Comparison of ENCODE assay signal across 8 cellular contexts in genomic region chr9:128558431-128559310, GRCh38. TPM values are rescaled to one million over a fixed set of nuclear protein-coding genes. Genes with fewer than 3 reads are reported as not detected.
DNase-seq lines count a peak whose midpoint lies in the region; ATAC-seq and TF ChIP-seq lines count a peak whose summit lies in the region.

No MANE protein-coding gene starts in this region.

- TF ChIP-seq CTCF in Panc1 (IDR thresholded peaks at IDR 0.05) = no peak
- no peak for TF ChIP-seq CTCF in WERI-Rb-1 (IDR thresholded peaks at IDR 0.05; ENCODE audit: low read depth, low read length)

- DNase-seq in ACHN (peak; percentile 75), Panc1 (ENCODE audit: low read depth, low spot score) (no peak), glomerular visceral epithelial cell (ENCODE audit: extremely low spot score) (peak; percentile 90), trophoblast cell (peak; percentile 33 to 54), WERI-Rb-1 (no peak)
- DNase-seq in activated naive CD8-positive, alpha-beta T cell treated with anti-CD3 and anti-CD28 coated beads for 36 hours = peak; percentile 81

- peaks cover 2% of the 10 kb centered on the region for H3K79me1 ChIP-seq in trophoblast cell (ENCODE audit: low read length)

- H3K27me3 Mint-ChIP-seq in activated naive CD8-positive, alpha-beta T cell treated with anti-CD3 and anti-CD28 coated beads for 36 hours = no peaks in the 10 kb centered on the region

- H3K23ac ChIP-seq in trophoblast cell (ENCODE audit: low read length) = no peak overlapping the region

- H3K36me3 Mint-ChIP-seq in activated naive CD8-positive, alpha-beta T cell treated with anti-CD3 and anti-CD28 coated beads for 36 hours = peaks cover 4% of the 10 kb centered on the region

- H3K4me3 ChIP-seq in Panc1 (ENCODE audit: low read depth in 2 of 2, low read length in 2 of 2) (no peak overlapping the region), trophoblast cell (ENCODE audit: low read depth, low read length) (no peak overlapping the region), WERI-Rb-1 (ENCODE audit: low read depth, low read length) (no peak overlapping the region)

- H3K9me3 Mint-ChIP-seq in activated naive CD8-positive, alpha-beta T cell treated with anti-CD3 and anti-CD28 coated beads for 36 hours = no peaks in the 10 kb centered on the region

- POLR2A ChIA-PET in Panc1 (lab: Charles Lee) = interaction anchor here (0.5 kb wide), 1 partner anchor 97 kb away, joined by 4 read pairs; no protein-coding TSS in a partner anchor

- H2AK5ac ChIP-seq in trophoblast cell (ENCODE audit: low read length) = no peak overlapping the region

- no peak overlapping the region for H3K18ac ChIP-seq in trophoblast cell (ENCODE audit: low read length)

- in situ Hi-C loops in ACHN (cut with HindIII; ENCODE audit: low pct_ligation_motif_present, low pct_unique_long_range_greater_than_20kb, low sequenced_read_pairs) = no loop called here
- in situ Hi-C loops in Panc1 (cut with HindIII; ENCODE audit: low pct_unique_long_range_greater_than_20kb, low sequenced_read_pairs) = no loop called here

- H3K9me3 ChIP-seq in Panc1 (ENCODE audit: control insufficient read depth, insufficient read depth, low read depth, low read length) (no peaks in the 10 kb centered on the region), trophoblast cell (ENCODE audit: insufficient read depth, low read depth, low read length) (no peaks in the 10 kb centered on the region), WERI-Rb-1 (ENCODE audit: severe bottlenecking) (no peaks in the 10 kb centered on the region)

- H3K9ac ChIP-seq in trophoblast cell (ENCODE audit: low read length) = no peak overlapping the region

- no peak overlapping the region for H2BK120ac ChIP-seq in trophoblast cell (ENCODE audit: insufficient read depth, low read length, poor library complexity)

- no peak overlapping the region for H2BK12ac ChIP-seq in trophoblast cell (ENCODE audit: low read length)

- BruUV-seq in Panc1 (replicated peaks; lab: Mats Ljungman, UMichigan) = no TSS peak

- CTCF ChIA-PET in Panc1 (lab: Charles Lee) = no interaction called here

- no peak overlapping the region for H4K12ac ChIP-seq in trophoblast cell (ENCODE audit: low read depth, low read length)

- H3K4ac ChIP-seq in trophoblast cell (ENCODE audit: low read depth, low read length) = no peak overlapping the region

- ATAC-seq in GM18867 (IDR thresholded peaks at IDR 0.05; ENCODE audit: unreplicated experiment) (peak; percentile 70), HG03469 (IDR thresholded peaks at IDR 0.05; ENCODE audit: unreplicated experiment) (peak; percentile 39), Panc1 (peak; percentile 44)

- H4K91ac ChIP-seq in trophoblast cell (ENCODE audit: low read depth, low read length) = no peak overlapping the region

- peak overlapping the region; percentile 92 for H3K27ac Mint-ChIP-seq in activated naive CD8-positive, alpha-beta T cell treated with anti-CD3 and anti-CD28 coated beads for 36 hours

- H3K27me3 ChIP-seq in Panc1 (ENCODE audit: control insufficient read depth, insufficient read depth, low read length) = no peaks in the 10 kb centered on the region
- no peaks in the 10 kb centered on the region for H3K27me3 ChIP-seq in trophoblast cell (ENCODE audit: insufficient read depth, low read length)
- no peaks in the 10 kb centered on the region for H3K27me3 ChIP-seq in WERI-Rb-1 (ENCODE audit: insufficient read depth, low read depth, severe bottlenecking)

- peaks cover 5% of the 10 kb centered on the region for H3K79me2 ChIP-seq in trophoblast cell (ENCODE audit: control insufficient read depth, insufficient read depth, low read length, poor library complexity)

- H3K14ac ChIP-seq in trophoblast cell (ENCODE audit: low read length) = no peak overlapping the region

- H3K4me2 ChIP-seq in trophoblast cell (ENCODE audit: low read length) = peak overlapping the region; percentile 0

- no peak overlapping the region for H2BK5ac ChIP-seq in trophoblast cell (ENCODE audit: low read depth, low read length, poor library complexity)

- peaks cover 32% of the 10 kb centered on the region for H3K4me1 Mint-ChIP-seq in activated naive CD8-positive, alpha-beta T cell treated with anti-CD3 and anti-CD28 coated beads for 36 hours

- peaks cover 41% of the 10 kb centered on the region for H3K4me1 ChIP-seq in Panc1 (ENCODE audit: control insufficient read depth, insufficient read depth, low read length)
- peaks cover 11 to 19% of the 10 kb centered on the region in 2 experiments for H3K4me1 ChIP-seq in trophoblast cell (ENCODE audit: control insufficient read depth in 1 of 2, insufficient read depth in 2 of 2, low read length in 2 of 2)

- no CpG with 5 or more reads among the region's 12 CpGs for WGBS in trophoblast cell (ENCODE audit: extremely low coverage, insufficient coverage, insufficient read length)

- intact Hi-C loops in Panc1 (cut with micrococcal nuclease; ENCODE audit: unreplicated experiment) = no loop called here

- peak overlapping the region; percentile 55 for H3K4me3 Mint-ChIP-seq in activated naive CD8-positive, alpha-beta T cell treated with anti-CD3 and anti-CD28 coated beads for 36 hours

- no peak overlapping the region for H4K8ac ChIP-seq in trophoblast cell (ENCODE audit: low read depth, low read length)

- H3K27ac ChIP-seq in Panc1 (ENCODE audit: low read length) = peak overlapping the region; percentile 57
- no peak overlapping the region for H3K27ac ChIP-seq in trophoblast cell (ENCODE audit: low read depth, low read length)
- no peak overlapping the region for H3K27ac ChIP-seq in WERI-Rb-1

- H3K36me3 ChIP-seq in Panc1 (ENCODE audit: control insufficient read depth, insufficient read depth, low read length) = no peaks in the 10 kb centered on the region
- peaks cover 0 to 2% of the 10 kb centered on the region in 2 experiments for H3K36me3 ChIP-seq in trophoblast cell (ENCODE audit: control insufficient read depth in 1 of 2, insufficient read depth in 2 of 2, low read length in 2 of 2)
- peaks cover 12% of the 10 kb centered on the region for H3K36me3 ChIP-seq in WERI-Rb-1

- H2AFZ ChIP-seq in trophoblast cell (ENCODE audit: insufficient read depth, low read length, poor library complexity) = no peak overlapping the region

RNA-seq across cellular contexts. Expression of gene SPTAN1, which starts 6.3 kb away (rescaled TPM):
- 229 TPM for total RNA-seq in Panc1 (2021; ENCODE audit: unreplicated experiment)
- polyA plus RNA-seq in Panc1 (2012; ENCODE audit: insufficient read length) = 180 TPM
- 100 to 1,000 TPM; 142 to 143 TPM for total RNA-seq in activated naive CD8-positive, alpha-beta T cell treated with anti-CD3 and anti-CD28 coated beads for 36 hours
- 114 and 119 TPM in 2 replicates for polyA plus RNA-seq in trophoblast cell (2013)

RNA-seq across cellular contexts. Expression of gene GLE1, which starts 54.2 kb away (rescaled TPM):
- total RNA-seq in Panc1 (2021; ENCODE audit: unreplicated experiment) = 25.9 TPM
- polyA plus RNA-seq in Panc1 (2012; ENCODE audit: insufficient read length) = 16.1 TPM
- 10 to 100 TPM; 45.1 to 45.8 TPM for total RNA-seq in activated naive CD8-positive, alpha-beta T cell treated with anti-CD3 and anti-CD28 coated beads for 36 hours
- 13.0 and 13.3 TPM in 2 replicates for polyA plus RNA-seq in trophoblast cell (2013)

Comparison
In these comparisons a context has a peak if more than half of its experiments do, and no peak if none do; other contexts are left out.
1. DNase-seq: peak in ACHN (single experiment), activated naive CD8-positive, alpha-beta T cell treated with anti-CD3 and anti-CD28 coated beads for 36 hours (single experiment), glomerular visceral epithelial cell (single experiment) and trophoblast cell (2 of 2); none in Panc1 (single experiment) and WERI-Rb-1 (single experiment).
2. Peak in every context shown above with its lines, with median percentiles within 50 percentile points of each other: ATAC-seq.